Comparison of ENCODE assay signal across 7 cellular contexts in genomic region chr19:38974599-38975213, GRCh38. TPM values are rescaled to one million over a fixed set of nuclear protein-coding genes. Genes with fewer than 3 reads are reported as not detected.
DNase-seq lines count a peak whose midpoint lies in the region; ATAC-seq and TF ChIP-seq lines count a peak whose summit lies in the region.

No MANE protein-coding gene starts in this region.

- H3K36me3 ChIP-seq in HUES6 (ENCODE audit: control insufficient read depth, insufficient read depth, low read length): peaks cover 2% of the 10 kb centered on the region; the same call in 1 of the 2 replicates
- H3K36me3 ChIP-seq in left lung: no peaks in the 10 kb centered on the region
- no peaks in the 10 kb centered on the region for H3K36me3 ChIP-seq in stomach

- CTCF ChIA-PET in activated CD4-positive, alpha-beta memory T cell treated with anti-CD3 and anti-CD28 coated beads, Interleukin-2, amount 10 ng/mL, durations not matched to agents 7 days and 5 days (lab: Charles Lee): no interaction called here

- peaks cover 12% of the 10 kb centered on the region for H3K4me1 ChIP-seq in HUES6 (ENCODE audit: control insufficient read depth, insufficient read depth, low read length)
- H3K4me1 ChIP-seq in left lung: peaks cover 4 to 9% of the 10 kb centered on the region in 2 donors
- H3K4me1 ChIP-seq in stomach: peaks cover 7 to 39% (median 23%) of the 10 kb centered on the region in 4 donors

- intact Hi-C loops in left lung (cut with DNase I): no loop called here
- intact Hi-C loops in stomach (cut with DNase I; ENCODE audit: low total_unique reads): no loop called here

- ATAC-seq in left lung (no peak), GM18511 (IDR thresholded peaks at IDR 0.05; ENCODE audit: unreplicated experiment) (no peak)

- H3K9me3 Mint-ChIP-seq in brain: peaks cover 0 to under 1% (median 0%) of the 10 kb centered on the region in 5 experiments
- peaks cover under 1% of the 10 kb centered on the region for H3K9me3 Mint-ChIP-seq in activated CD4-positive, alpha-beta memory T cell treated with anti-CD3 and anti-CD28 coated beads, Interleukin-2, amount 10 ng/mL, durations not matched to agents 7 days and 5 days

- TF ChIP-seq POLR2A in stomach (IDR thresholded peaks at IDR 0.05): no peak

- no peak for TF ChIP-seq EP300 in stomach (IDR thresholded peaks at IDR 0.05)

- DNase-seq in left lung (no peak), stomach (no peak), A172 (ENCODE audit: low spot score) (no peak)
- no peak for DNase-seq in activated CD4-positive, alpha-beta memory T cell treated with anti-CD3 and anti-CD28 coated beads, Interleukin-2, amount 10 ng/mL, durations not matched to agents 7 days and 5 days

- H3K27me3 ChIP-seq in HUES6 (ENCODE audit: control insufficient read depth, insufficient read depth, low read length): no peaks in the 10 kb centered on the region
- H3K27me3 ChIP-seq in left lung: peaks cover 0 to 27% of the 10 kb centered on the region in 2 donors
- peaks cover 0 to 16% (median 9%) of the 10 kb centered on the region in 3 donors for H3K27me3 ChIP-seq in stomach

- H3K9ac ChIP-seq in HUES6 (ENCODE audit: low read length): peak overlapping the region; percentile 86

- POLR2A ChIA-PET in activated CD4-positive, alpha-beta memory T cell treated with anti-CD3 and anti-CD28 coated beads, Interleukin-2, amount 10 ng/mL, durations not matched to agents 7 days and 5 days (lab: Charles Lee): no interaction called here

- peaks cover 29% of the 10 kb centered on the region for H3K27me3 Mint-ChIP-seq in brain
- H3K27me3 Mint-ChIP-seq in activated CD4-positive, alpha-beta memory T cell treated with anti-CD3 and anti-CD28 coated beads, Interleukin-2, amount 10 ng/mL, durations not matched to agents 7 days and 5 days: peaks cover 28% of the 10 kb centered on the region

- WGBS in stomach, 5 donors: 20 to 34% (median 31%) methylated on average over 19 of the region's 19 CpGs

- H3K4me3 Mint-ChIP-seq in brain: peak overlapping the region; percentile 90 to 95 (median 91)
- H3K4me3 Mint-ChIP-seq in activated CD4-positive, alpha-beta memory T cell treated with anti-CD3 and anti-CD28 coated beads, Interleukin-2, amount 10 ng/mL, durations not matched to agents 7 days and 5 days: no peak overlapping the region

- peak overlapping the region; percentile 69 for H3K4me3 ChIP-seq in HUES6 (ENCODE audit: low read depth, low read length)
- H3K4me3 ChIP-seq in left lung: peak overlapping the region; percentile 54 to 57
- peak overlapping the region; percentile 55 to 74 (median 68) for H3K4me3 ChIP-seq in stomach

- H3K27ac ChIP-seq in HUES6 (ENCODE audit: low read depth, low read length) (peak overlapping the region; percentile 64; the same call in 1 of the 2 replicates), left lung (peak overlapping the region; percentile 63 to 86), stomach (peak overlapping the region; percentile 49 to 91 (median 87))

- H3K27ac Mint-ChIP-seq in brain: peak overlapping the region; percentile 81 to 97 (median 93)
- H3K27ac Mint-ChIP-seq in activated CD4-positive, alpha-beta memory T cell treated with anti-CD3 and anti-CD28 coated beads, Interleukin-2, amount 10 ng/mL, durations not matched to agents 7 days and 5 days: no peak overlapping the region

- H3K4me1 Mint-ChIP-seq in brain: peaks cover 29% of the 10 kb centered on the region
- H3K4me1 Mint-ChIP-seq in activated CD4-positive, alpha-beta memory T cell treated with anti-CD3 and anti-CD28 coated beads, Interleukin-2, amount 10 ng/mL, durations not matched to agents 7 days and 5 days: peaks cover 29% of the 10 kb centered on the region

- H3K36me3 Mint-ChIP-seq in brain: peaks cover 23% of the 10 kb centered on the region
- H3K36me3 Mint-ChIP-seq in activated CD4-positive, alpha-beta memory T cell treated with anti-CD3 and anti-CD28 coated beads, Interleukin-2, amount 10 ng/mL, durations not matched to agents 7 days and 5 days (ENCODE audit: low read depth): peaks cover 3% of the 10 kb centered on the region

- H3K9me3 ChIP-seq in HUES6 (ENCODE audit: control insufficient read depth, insufficient read depth, low read depth, low read length): peaks cover 1% of the 10 kb centered on the region
- H3K9me3 ChIP-seq in left lung: no peaks in the 10 kb centered on the region
- H3K9me3 ChIP-seq in stomach: no peaks in the 10 kb centered on the region

- no peak for TF ChIP-seq CTCF in brain (conservative IDR thresholded peaks at IDR 0.05)
- TF ChIP-seq CTCF in left lung (IDR thresholded peaks at IDR 0.05): no peak
- TF ChIP-seq CTCF in stomach (IDR thresholded peaks at IDR 0.05): no peak

RNA-seq across cellular contexts. Expression of gene FBXO17, which starts 0.8 kb away (rescaled TPM):
- polyA plus RNA-seq in brain (ENCODE audit: insufficient read depth, low read depth, low replicate concordance) (4.1 TPM), stomach (1 to 10 TPM; 4.7 to 7.9 (median 6.6) TPM)
- total RNA-seq in left lung (10 to 100 TPM in 1 of 2 donors, 1 to 10 TPM in 1; 7.1 to 10.4 TPM), stomach (10 to 100 TPM in 1 of 5 donors, 1 to 10 TPM in 3, not detected in 1; 1.8 to 19.1 (median 6.3) TPM)
- 15.1 and 21.9 TPM in 2 replicates for total RNA-seq in A172 (2014; rRNA removed; shearing (Covaris generic))
- total RNA-seq in activated CD4-positive, alpha-beta memory T cell treated with anti-CD3 and anti-CD28 coated beads, Interleukin-2, amount 10 ng/mL, durations not matched to agents 7 days and 5 days: under 1 TPM in 1 of 2 experiments, not detected in 1; 0.20 TPM

RNA-seq across cellular contexts. Expression of gene MRPS12, which starts 44.0 kb away (rescaled TPM):
- polyA plus RNA-seq in brain (ENCODE audit: insufficient read depth, low read depth, low replicate concordance) (34.1 TPM), stomach (10 to 100 TPM; 44.2 to 73.1 (median 55.3) TPM)
- total RNA-seq in left lung (10 to 100 TPM; 26.6 to 39.8 TPM), stomach (10 to 100 TPM in 3 of 5 donors, 1 to 10 TPM in 2; 3.8 to 47.5 (median 16.1) TPM)
- total RNA-seq in A172 (2014; rRNA removed; shearing (Covaris generic)): 98.9 and 108 TPM in 2 replicates
- 10 to 100 TPM; 44.6 to 48.5 TPM for total RNA-seq in activated CD4-positive, alpha-beta memory T cell treated with anti-CD3 and anti-CD28 coated beads, Interleukin-2, amount 10 ng/mL, durations not matched to agents 7 days and 5 days

RNA-seq across cellular contexts. Expression of gene SARS2, which starts 44.1 kb away (rescaled TPM):
- polyA plus RNA-seq in brain (ENCODE audit: insufficient read depth, low read depth, low replicate concordance) (26.5 TPM), stomach (10 to 100 TPM; 24.1 to 37.8 (median 31.4) TPM)
- total RNA-seq in left lung (10 to 100 TPM; 15.4 to 24.3 TPM), stomach (10 to 100 TPM in 2 of 5 donors, 1 to 10 TPM in 2, not detected in 1; 4.9 to 59.4 (median 18.2) TPM)
- total RNA-seq in A172 (2014; rRNA removed; shearing (Covaris generic)): 19.8 and 29.6 TPM in 2 replicates
- total RNA-seq in activated CD4-positive, alpha-beta memory T cell treated with anti-CD3 and anti-CD28 coated beads, Interleukin-2, amount 10 ng/mL, durations not matched to agents 7 days and 5 days: 10 to 100 TPM; 28.4 to 32.7 TPM

RNA-seq across cellular contexts. Expression of gene FBXO27, which starts 57.6 kb away (rescaled TPM):
- polyA plus RNA-seq in brain (ENCODE audit: insufficient read depth, low read depth, low replicate concordance) (4.9 TPM), stomach (1 to 10 TPM; 2.3 to 7.1 (median 3.2) TPM)
- total RNA-seq in left lung (10 to 100 TPM; 11.4 to 11.9 TPM), stomach (1 to 10 TPM in 3 of 5 donors, under 1 TPM in 1, not detected in 1; 0.89 to 5.5 (median 3.3) TPM)
- 0.07 and 0.10 TPM in 2 replicates for total RNA-seq in A172 (2014; rRNA removed; shearing (Covaris generic))
- under 1 TPM in 1 of 2 experiments, not detected in 1; 0.18 TPM for total RNA-seq in activated CD4-positive, alpha-beta memory T cell treated with anti-CD3 and anti-CD28 coated beads, Interleukin-2, amount 10 ng/mL, durations not matched to agents 7 days and 5 days
